ENCODE assay signal across 7 cellular contexts in genomic region chr1:6363085-6363486, GRCh38. TPM values are rescaled to one million over a fixed set of nuclear protein-coding genes. Genes with fewer than 3 reads are reported as not detected.
DNase-seq lines count a peak whose midpoint lies in the region; TF ChIP-seq lines count a peak whose summit lies in the region.
"Not testable (repeated sequence)": the region's sequence is repeated elsewhere in the genome, so short reads cannot be mapped to it uniquely, and the experiment has no call there.

No MANE protein-coding gene starts in this region.

- DNase-seq in LoVo (ENCODE audit: low spot score): peak; percentile 33
- DNase-seq in activated CD4-positive, alpha-beta memory T cell treated with anti-CD3 and anti-CD28 coated beads for 36 hours: peak; percentile 61
- peak; percentile 64 for DNase-seq in dermis blood vessel endothelial cell
- DNase-seq in hippocampal formation (lab: John Stamatoyannopoulos, UW): peak; percentile 13 to 47
- peak; percentile 91 for DNase-seq in osteocyte (ENCODE audit: extremely low spot score, unreplicated experiment)

- not testable (repeated sequence) for H3K36me3 Mint-ChIP-seq in activated CD4-positive, alpha-beta memory T cell treated with anti-CD3 and anti-CD28 coated beads for 36 hours; osteocyte (ENCODE audit: unreplicated experiment)

- H3K9me2 ChIP-seq in DOHH2 (replicated peaks; ENCODE audit: control insufficient read depth, low read length); OCI-LY1 (ENCODE audit: low read depth, low read length): not testable (repeated sequence)

- peaks cover 43% of the 10 kb centered on the region for H3K4me1 Mint-ChIP-seq in activated CD4-positive, alpha-beta memory T cell treated with anti-CD3 and anti-CD28 coated beads for 36 hours (ENCODE audit: low read depth)
- H3K4me1 Mint-ChIP-seq in osteocyte (ENCODE audit: unreplicated experiment): peaks cover 15% of the 10 kb centered on the region

- not testable (repeated sequence) for H3K9me3 Mint-ChIP-seq in activated CD4-positive, alpha-beta memory T cell treated with anti-CD3 and anti-CD28 coated beads for 36 hours; osteocyte (ENCODE audit: unreplicated experiment)

- intact Hi-C loops in activated CD4-positive, alpha-beta memory T cell treated with anti-CD3 and anti-CD28 coated beads for 36 hours (cut with micrococcal nuclease): not testable (repeated sequence)

- not testable (repeated sequence) for H3K36me3 ChIP-seq in DOHH2 (ENCODE audit: control insufficient read depth, low read length); OCI-LY1 (ENCODE audit: insufficient read depth, low read length)

- H2AFZ ChIP-seq in OCI-LY1 (ENCODE audit: low read length): not testable (repeated sequence)

- H3F3A ChIP-seq in DOHH2 (ENCODE audit: control insufficient read depth, insufficient read depth); OCI-LY1 (ENCODE audit: insufficient read depth, low read length): not testable (repeated sequence)

- H3K4me2 ChIP-seq in DOHH2 (ENCODE audit: low read length); OCI-LY1 (ENCODE audit: low read length): not testable (repeated sequence)

- not testable (repeated sequence) for H3K27ac ChIP-seq in DOHH2 (ENCODE audit: low read depth, low read length); OCI-LY1 (ENCODE audit: low read depth, low read length, poor library complexity, severe bottlenecking)

- TF ChIP-seq CTCF in DOHH2 (IDR thresholded peaks at IDR 0.05; ENCODE audit: low read depth, low read length, poor library complexity, severe bottlenecking) (peak; percentile 22), OCI-LY1 (IDR thresholded peaks at IDR 0.05; ENCODE audit: low read length) (peak; percentile 44), osteocyte (IDR thresholded peaks at IDR 0.05) (peak; percentile 81)

- not testable (repeated sequence) for H3K4me3 ChIP-seq in DOHH2 (ENCODE audit: low read length); OCI-LY1 (ENCODE audit: low read depth, low read length, poor library complexity, severe bottlenecking)

- not testable (repeated sequence) for H3K9ac ChIP-seq in OCI-LY1 (ENCODE audit: low read length)

- H3K9me3 ChIP-seq in DOHH2 (ENCODE audit: control insufficient read depth, insufficient read depth, low read length); OCI-LY1 (ENCODE audit: low read length): not testable (repeated sequence)

- H3K4me3 Mint-ChIP-seq in activated CD4-positive, alpha-beta memory T cell treated with anti-CD3 and anti-CD28 coated beads for 36 hours; osteocyte (ENCODE audit: unreplicated experiment): not testable (repeated sequence)

- CTCF ChIA-PET in activated CD4-positive, alpha-beta memory T cell treated with anti-CD3 and anti-CD28 coated beads for 36 hours (lab: Charles Lee): interaction anchor here (0.6 to 7.7 kb wide), 15 partner anchors 8 to 464 kb away, joined by 3 to 47 read pairs (median 4); partner anchors contain the start of genes ACOT7 and HES2

- H3K79me2 ChIP-seq in DOHH2 (ENCODE audit: control insufficient read depth, low read length): peaks cover 37% of the 10 kb centered on the region
- not testable (repeated sequence) for H3K79me2 ChIP-seq in OCI-LY1 (ENCODE audit: insufficient read depth, low read length)

- H3K4me1 ChIP-seq in DOHH2 (ENCODE audit: control insufficient read depth, low read length); OCI-LY1 (ENCODE audit: insufficient read depth, low read length, severe bottlenecking): not testable (repeated sequence)

- H3K27me3 Mint-ChIP-seq in activated CD4-positive, alpha-beta memory T cell treated with anti-CD3 and anti-CD28 coated beads for 36 hours; osteocyte (ENCODE audit: unreplicated experiment): not testable (repeated sequence)

- H4K20me1 ChIP-seq in DOHH2 (ENCODE audit: control insufficient read depth, insufficient read depth, low read depth, low read length); OCI-LY1 (ENCODE audit: insufficient read depth, low read length): not testable (repeated sequence)

- H3K27me3 ChIP-seq in DOHH2 (ENCODE audit: control insufficient read depth, low read length); OCI-LY1 (ENCODE audit: insufficient read depth, low read length): not testable (repeated sequence)

- not testable (repeated sequence) for H3K27ac Mint-ChIP-seq in activated CD4-positive, alpha-beta memory T cell treated with anti-CD3 and anti-CD28 coated beads for 36 hours; osteocyte (ENCODE audit: unreplicated experiment)

- POLR2A ChIA-PET in activated CD4-positive, alpha-beta memory T cell treated with anti-CD3 and anti-CD28 coated beads for 36 hours (lab: Charles Lee): interaction anchor here (1.3 kb wide), 1 partner anchor 30 kb away, joined by 5 read pairs; the partner anchor contains the start of gene ACOT7

RNA-seq across cellular contexts. Expression of gene ACOT7, which starts 30.5 kb away (rescaled TPM):
- 10 to 100 TPM; 93.8 to 94.6 TPM for total RNA-seq in activated CD4-positive, alpha-beta memory T cell treated with anti-CD3 and anti-CD28 coated beads for 36 hours
- total RNA-seq in dermis blood vessel endothelial cell (17.5 and 33.7 TPM in 2 replicates), osteocyte (21.6 and 21.8 TPM in 2 replicates)

RNA-seq across cellular contexts. Expression of gene HES2, which starts 56.6 kb away (rescaled TPM):
- under 1 TPM in 1 of 2 experiments, not detected in 1; 0.07 TPM for total RNA-seq in activated CD4-positive, alpha-beta memory T cell treated with anti-CD3 and anti-CD28 coated beads for 36 hours
- total RNA-seq in dermis blood vessel endothelial cell (9.9 and 14.1 TPM in 2 replicates), osteocyte (not detected in 2 replicates)

Comparison
In these comparisons a context has a peak if more than half of its experiments do, and no peak if none do; other contexts are left out.
1. CTCF ChIP-seq: peak in every context shown above with its lines; median percentile 81 in osteocyte; 44 in OCI-LY1; 22 in DOHH2.
2. DNase-seq: peak in every context shown above with its lines; median percentile 91 in osteocyte; 64 in dermis blood vessel endothelial cell; 61 in activated CD4-positive, alpha-beta memory T cell treated with anti-CD3 and anti-CD28 coated beads for 36 hours; 33 in LoVo; 30 in hippocampal formation.
3. RNA of gene HES2, which starts 56.6 kb away (total RNA-seq): 9.9 to 14.1 TPM in dermis blood vessel endothelial cell; 0.07 TPM in activated CD4-positive, alpha-beta memory T cell treated with anti-CD3 and anti-CD28 coated beads for 36 hours and not detected in osteocyte; every median in the first group is over 10 times any median in the second.